Comparison of ENCODE assay signal across 8 cellular contexts in the genomic region with DNA sequence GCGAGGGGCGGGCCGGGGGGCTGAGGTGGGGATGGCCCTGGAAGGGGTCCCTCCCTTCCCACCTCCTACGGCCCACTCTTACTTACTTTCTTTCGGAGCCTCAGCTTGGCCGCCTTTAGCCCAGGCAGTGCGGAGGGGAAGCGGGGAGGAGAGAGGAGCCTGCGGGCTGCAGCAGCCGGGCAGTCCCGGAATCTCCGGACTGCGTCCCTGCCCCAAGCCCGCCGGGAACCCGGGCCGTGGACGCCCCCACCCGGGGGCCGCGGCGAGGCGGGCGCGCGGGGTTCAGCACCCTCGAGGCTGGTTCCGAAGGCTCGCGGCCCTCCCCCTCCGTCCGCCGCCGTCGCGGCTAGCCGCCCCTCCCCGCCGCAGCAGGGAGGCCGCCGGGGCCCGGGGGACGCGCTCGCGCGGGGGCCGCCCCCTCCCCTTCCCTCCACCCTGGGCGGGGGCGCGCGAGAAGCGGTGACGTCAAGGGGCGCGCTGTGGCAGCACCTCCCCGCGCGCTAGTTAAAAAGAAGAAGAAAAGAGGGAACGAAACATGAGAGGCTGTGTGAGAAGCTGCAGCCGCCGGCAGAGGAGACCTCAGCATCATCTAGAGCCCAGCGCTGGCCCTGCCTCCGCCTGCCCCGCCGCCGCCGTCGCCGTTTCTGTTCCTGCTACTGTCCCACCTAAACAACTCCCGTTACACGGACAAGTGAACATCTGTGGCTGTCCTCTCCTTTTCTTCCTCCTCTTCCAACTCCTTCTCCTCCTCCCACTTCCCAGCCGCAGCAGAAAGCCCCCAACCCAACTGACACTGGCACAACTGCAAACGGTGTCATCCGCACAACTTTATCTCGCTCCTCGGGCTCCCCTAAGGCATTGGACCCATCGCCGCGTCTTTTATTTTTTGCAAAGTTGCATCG. TPM values are rescaled to one million over a fixed set of nuclear protein-coding genes. Genes with fewer than 3 reads are reported as not detected.
DNase-seq lines count a peak whose midpoint lies in the region; ATAC-seq and TF ChIP-seq lines count a peak whose summit lies in the region.

A gene with protein sequence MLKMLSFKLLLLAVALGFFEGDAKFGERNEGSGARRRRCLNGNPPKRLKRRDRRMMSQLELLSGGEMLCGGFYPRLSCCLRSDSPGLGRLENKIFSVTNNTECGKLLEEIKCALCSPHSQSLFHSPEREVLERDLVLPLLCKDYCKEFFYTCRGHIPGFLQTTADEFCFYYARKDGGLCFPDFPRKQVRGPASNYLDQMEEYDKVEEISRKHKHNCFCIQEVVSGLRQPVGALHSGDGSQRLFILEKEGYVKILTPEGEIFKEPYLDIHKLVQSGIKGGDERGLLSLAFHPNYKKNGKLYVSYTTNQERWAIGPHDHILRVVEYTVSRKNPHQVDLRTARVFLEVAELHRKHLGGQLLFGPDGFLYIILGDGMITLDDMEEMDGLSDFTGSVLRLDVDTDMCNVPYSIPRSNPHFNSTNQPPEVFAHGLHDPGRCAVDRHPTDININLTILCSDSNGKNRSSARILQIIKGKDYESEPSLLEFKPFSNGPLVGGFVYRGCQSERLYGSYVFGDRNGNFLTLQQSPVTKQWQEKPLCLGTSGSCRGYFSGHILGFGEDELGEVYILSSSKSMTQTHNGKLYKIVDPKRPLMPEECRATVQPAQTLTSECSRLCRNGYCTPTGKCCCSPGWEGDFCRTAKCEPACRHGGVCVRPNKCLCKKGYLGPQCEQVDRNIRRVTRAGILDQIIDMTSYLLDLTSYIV (plus strand): TSS at position 536 of the 902 bp plus-strand sequence. CDS start 520 bp downstream, outside the sequence.

- H3K27me3 ChIP-seq in A673 (replicated peaks; ENCODE audit: insufficient read depth, low read depth, low read length, poor library complexity) (peaks cover 37% of the 10 kb centered on the region), fibroblast of lung (ENCODE audit: control insufficient read depth, insufficient read depth, low read length) (peaks cover 4% of the 10 kb centered on the region), mucosa of rectum (ENCODE audit: control insufficient read depth in 2 of 2, insufficient read depth in 2 of 2, low read length in 2 of 2) (peaks cover 27 to 44% of the 10 kb centered on the region in 2 donors), upper lobe of left lung (peaks cover 0 to 21% (median 7%) of the 10 kb centered on the region in 4 donors)

- 0 out of 2 replicates have a peak, but pooled peaks have one; percentile 3 for TF ChIP-seq RAD21 in Ishikawa (IDR thresholded peaks at IDR 0.05; ENCODE audit: low read depth)

- 1 to 4% methylated on average over 23 to 66 of the region's 81 CpGs for WGBS in upper lobe of left lung, 2 donors

- POLR2A ChIA-PET in A673 (lab: Charles Lee; ENCODE audit: low non-redundant PET) = no interaction called here

- TF ChIP-seq CTCF in A673 (conservative IDR thresholded peaks at IDR 0.05; ENCODE audit: low read depth, low read length) (no peak), GM10266 (IDR thresholded peaks at IDR 0.05; ENCODE audit: control insufficient read depth, insufficient read depth, low read depth, missing control alignments) (no peak), fibroblast of lung (conservative IDR thresholded peaks at IDR 0.05 in 1 of 2, IDR thresholded peaks at IDR 0.05 in 1 of 2; ENCODE audit: low read depth in 1 of 2, low read length in 2 of 2) (no peak), upper lobe of left lung (IDR thresholded peaks at IDR 0.05) (no peak)

- no peak for TF ChIP-seq EP300 in Ishikawa (IDR thresholded peaks at IDR 0.05; ENCODE audit: borderline replicate concordance)
- TF ChIP-seq EP300 in upper lobe of left lung (IDR thresholded peaks at IDR 0.05) = no peak

- H3K79me2 ChIP-seq in fibroblast of lung (ENCODE audit: control insufficient read depth, insufficient read depth, low read length) = no peaks in the 10 kb centered on the region

- H3K36me3 ChIP-seq in A673 (ENCODE audit: insufficient read depth, low read length, poor library complexity, severe bottlenecking) (no peaks in the 10 kb centered on the region), fibroblast of lung (ENCODE audit: control insufficient read depth, insufficient read depth, low read length) (no peaks in the 10 kb centered on the region), mucosa of rectum (ENCODE audit: control insufficient read depth in 2 of 2, insufficient read depth in 2 of 2, low read length in 2 of 2) (no peaks in the 10 kb centered on the region), upper lobe of left lung (no peaks in the 10 kb centered on the region)

- peak; percentile 78 to 87 for ATAC-seq in upper lobe of left lung (ENCODE audit: low FRiP score in 2 of 2)

- H3K9ac ChIP-seq in fibroblast of lung (ENCODE audit: insufficient read depth, low read length) = peak within 1 kb of the TSS; percentile 43
- H3K9ac ChIP-seq in mucosa of rectum (ENCODE audit: low read depth in 1 of 2, low read length in 2 of 2) = peak within 1 kb of the TSS in 1 of 2 donors; percentile 45

- CTCF ChIA-PET in A673 (lab: Charles Lee) = no interaction called here

- H3K4me2 ChIP-seq in fibroblast of lung (ENCODE audit: extremely low read depth, insufficient read depth, low read length) = peak within 1 kb of the TSS; percentile 96

- H2AFZ ChIP-seq in fibroblast of lung (ENCODE audit: low read length) = peak within 1 kb of the TSS; percentile 90

- DNase-seq in A673 (ENCODE audit: low spot score) (peak; percentile 64), GM10266 (ENCODE audit: extremely low spot score) (peak; percentile 38), fibroblast of lung (ENCODE audit: low read depth in 2 of 2) (peak; percentile 65 to 78), upper lobe of left lung (peak; percentile 53 to 92)
- peak; percentile 16 for DNase-seq in activated CD8-positive, alpha-beta memory T cell treated with anti-CD3 and anti-CD28 coated beads, Interleukin-2, amount 50 U/mL, for 4 hours
- DNase-seq in stimulated activated CD4-positive, alpha-beta T cell treated with anti-CD3 and anti-CD28 coated beads, Interleukin-4, amount 100 ng/mL, for 24 hours = no peak

- peak within 1 kb of the TSS; percentile 46 for H3K4me3 ChIP-seq in A673 (ENCODE audit: low read depth, low read length, poor library complexity, severe bottlenecking)
- H3K4me3 ChIP-seq in fibroblast of lung (replicated peaks in 1 of 4; ENCODE audit: control extremely low read depth in 1 of 4, insufficient read depth in 1 of 4, low read depth in 3 of 4, low read length in 4 of 4) = peak within 1 kb of the TSS; percentile 62 to 81 (median 66)
- H3K4me3 ChIP-seq in mucosa of rectum (ENCODE audit: low read length in 2 of 2) = peak within 1 kb of the TSS; percentile 53 to 60
- peak within 1 kb of the TSS; percentile 28 to 56 (median 52) for H3K4me3 ChIP-seq in upper lobe of left lung

- no peaks in the 10 kb centered on the region for H3K9me3 ChIP-seq in A673 (ENCODE audit: low read depth, low read length, poor library complexity, severe bottlenecking)
- no peaks in the 10 kb centered on the region for H3K9me3 ChIP-seq in fibroblast of lung (ENCODE audit: control insufficient read depth, insufficient read depth, low read depth, low read length)
- H3K9me3 ChIP-seq in mucosa of rectum (ENCODE audit: control insufficient read depth in 2 of 2, low read length in 2 of 2) = no peaks in the 10 kb centered on the region
- no peaks in the 10 kb centered on the region for H3K9me3 ChIP-seq in upper lobe of left lung

- TF ChIP-seq POLR2A in upper lobe of left lung (IDR thresholded peaks at IDR 0.05) = peak in 1 of 4 donors; percentile 65

- no peaks in the 10 kb centered on the region for H4K20me1 ChIP-seq in fibroblast of lung (ENCODE audit: control insufficient read depth, extremely low read depth, insufficient read depth, low read length)

- H3K4me1 ChIP-seq in A673 (ENCODE audit: insufficient read depth, low read length, poor library complexity, severe bottlenecking) (peaks cover 25% of the 10 kb centered on the region), fibroblast of lung (ENCODE audit: control insufficient read depth, extremely low read depth, insufficient read depth, low read length) (no peaks in the 10 kb centered on the region), mucosa of rectum (ENCODE audit: control insufficient read depth in 2 of 2, insufficient read depth in 2 of 2, low read length in 2 of 2) (no peaks in the 10 kb centered on the region), upper lobe of left lung (peaks cover 16 to 24% (median 18%) of the 10 kb centered on the region in 4 donors)

- intact Hi-C loops in A673 (cut with micrococcal nuclease; ENCODE audit: unreplicated experiment) = loop anchor here (10.0 kb wide), 1 partner anchor 409 kb away; no protein-coding TSS in a partner anchor

- H3K27ac ChIP-seq in A673 (ENCODE audit: low read depth, low read length, poor library complexity, severe bottlenecking) (no peak within 1 kb of the TSS), fibroblast of lung (ENCODE audit: insufficient read depth, low read length) (no peak within 1 kb of the TSS), mucosa of rectum (ENCODE audit: low read depth in 2 of 2, low read length in 2 of 2) (peak within 1 kb of the TSS; percentile 19 to 50), upper lobe of left lung (peak within 1 kb of the TSS in 3 of 4 donors; percentile 46 to 87 (median 79))

- no TSS peak for BruUV-seq in A673 (replicated peaks; lab: Mats Ljungman, UMichigan)

TF ChIP-seq in Ishikawa, 13 proteins besides CTCF, POLR2A, EP300 and RAD21:
- TF ChIP-seq ZBTB7A (IDR thresholded peaks at IDR 0.05; ENCODE audit: low read depth) = peak; percentile 85; the same call in 1 of the 2 replicates
- TF ChIP-seq, protein P1, sequence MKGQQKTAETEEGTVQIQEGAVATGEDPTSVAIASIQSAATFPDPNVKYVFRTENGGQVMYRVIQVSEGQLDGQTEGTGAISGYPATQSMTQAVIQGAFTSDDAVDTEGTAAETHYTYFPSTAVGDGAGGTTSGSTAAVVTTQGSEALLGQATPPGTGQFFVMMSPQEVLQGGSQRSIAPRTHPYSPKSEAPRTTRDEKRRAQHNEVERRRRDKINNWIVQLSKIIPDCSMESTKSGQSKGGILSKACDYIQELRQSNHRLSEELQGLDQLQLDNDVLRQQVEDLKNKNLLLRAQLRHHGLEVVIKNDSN (IDR thresholded peaks at IDR 0.05) = no peak

RNA-seq across cellular contexts. Expression of the gene that starts here (rescaled TPM):
- total RNA-seq in A673 (2021) (0.22 and 0.28 TPM in 2 replicates), fibroblast of lung (under 0.01 TPM in 2 replicates), upper lobe of left lung (100 to 1,000 TPM in 1 of 6 donors, 10 to 100 TPM in 5; 19.3 to 144 (median 35.8) TPM)
- 0.52 and 0.59 TPM in 2 replicates for polyA plus RNA-seq in fibroblast of lung
- polyA plus RNA-seq in fibroblast of lung (2012) = 0.54 and 0.59 TPM in 2 replicates
- polyA minus RNA-seq in fibroblast of lung (ENCODE audit: low replicate concordance) = 6.4 TPM in 1 of 2 replicates, not detected in the other

Comparison
In these comparisons a context has a peak if more than half of its experiments do, and no peak if none do; other contexts are left out.
1. RNA of the gene that starts here (total RNA-seq): 19.3 to 144 TPM in upper lobe of left lung; 0.22 to 0.28 TPM in A673 and under 0.01 TPM in fibroblast of lung; every median in the first group is over 10 times any median in the second.
2. Peak in DNase-seq and H3K4me3 ChIP-seq in A673; RNA of the gene not detected or under 1 TPM.
3. H3K27ac ChIP-seq: peak in mucosa of rectum (2 of 2) and upper lobe of left lung (3 of 4); none in A673 (single experiment) and fibroblast of lung (single experiment).
4. Peak in every context shown above with its lines, with median percentiles within 50 percentile points of each other: H3K4me3 ChIP-seq.